24 cellular contexts compared by ENCODE assay signal in the genomic region with DNA sequence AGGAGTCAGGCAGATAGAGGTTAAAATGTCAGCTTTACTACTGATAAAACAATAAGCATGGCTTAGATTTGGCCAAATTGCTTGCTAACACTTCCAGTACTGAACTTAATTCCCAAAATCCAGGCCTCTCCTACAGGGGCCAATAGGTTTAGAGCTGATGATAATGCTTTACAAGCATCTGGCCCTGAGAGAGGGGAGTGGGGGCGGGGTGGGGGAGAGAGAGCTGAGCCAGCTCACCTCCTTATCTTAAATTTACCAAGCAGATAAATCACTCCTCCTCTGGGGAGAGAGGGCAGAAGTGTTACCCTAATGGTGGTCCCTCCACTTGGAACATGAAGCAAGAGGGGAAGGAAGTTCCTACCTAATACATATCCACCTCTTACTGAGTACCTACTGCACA.
DNase-seq lines count a peak whose midpoint lies in the region; ATAC-seq and TF ChIP-seq lines count a peak whose summit lies in the region.
"Had no signal": no experiment of that assay in that cellular context is flagged by ENCODE, and none has a peak within 500 bp of the region (broad histone marks: within the 10 kb centered on the region; RNA-seq: fewer than 3 reads in every experiment).

No MANE protein-coding gene starts in this region.

- TF ChIP-seq POLR2A in esophagus muscularis mucosa (IDR thresholded peaks at IDR 0.05; ENCODE audit: low read depth): no peak

- H3K4me3 Mint-ChIP-seq in osteocyte (ENCODE audit: unreplicated experiment): no peak overlapping the region
- H3K4me3 Mint-ChIP-seq: CD14-positive monocyte; CD4-positive, alpha-beta T cell; CD8-positive, alpha-beta memory T cell; GM23338; H9 had no signal

- H3K79me2 ChIP-seq in parathyroid adenoma: no peaks in the 10 kb centered on the region

- no peak overlapping the region for H3K27ac Mint-ChIP-seq in osteocyte (ENCODE audit: unreplicated experiment)
- H3K27ac Mint-ChIP-seq: CD14-positive monocyte; CD4-positive, alpha-beta T cell; CD8-positive, alpha-beta memory T cell; GM23338; H9 had no signal

- H3K9me3 ChIP-seq in esophagus muscularis mucosa (peaks cover 0 to 7% (median 3%) of the 10 kb centered on the region in 4 donors), parathyroid adenoma (ENCODE audit: control insufficient read depth, low read length) (no peaks in the 10 kb centered on the region)
- H3K9me3 ChIP-seq: BE2C had no signal

- H3K27me3 Mint-ChIP-seq in osteocyte (ENCODE audit: unreplicated experiment): peaks cover 2% of the 10 kb centered on the region
- H3K27me3 Mint-ChIP-seq: CD4-positive, alpha-beta T cell had no signal

- intact Hi-C loops in esophagus muscularis mucosa (cut with DNase I): no loop called here

- H3K27me3 ChIP-seq in esophagus muscularis mucosa (no peaks in the 10 kb centered on the region), parathyroid adenoma (ENCODE audit: control insufficient read depth, insufficient read depth, low read length) (no peaks in the 10 kb centered on the region)
- H3K27me3 ChIP-seq: BE2C; BLaER1 treated with 17β-estradiol and CSF1 and Interleukin-3, amounts not matched to agents 10 nM and 100 nM had no signal

- no peak overlapping the region for H3K4me2 ChIP-seq in parathyroid adenoma (ENCODE audit: low read length)
- H3K4me2 ChIP-seq: A549; BLaER1 treated with 17β-estradiol and CSF1 and Interleukin-3, amounts not matched to agents 10 nM and 100 nM; GM23338 had no signal

- TF ChIP-seq EP300 in esophagus muscularis mucosa (IDR thresholded peaks at IDR 0.05): no peak

- 30% methylated on average over 1 of the region's 1 CpG for WGBS in esophagus muscularis mucosa

- no peak overlapping the region for H3K4me3 ChIP-seq in esophagus muscularis mucosa
- H3K4me3 ChIP-seq in parathyroid adenoma (ENCODE audit: low read depth, low read length): no peak overlapping the region
- H3K4me3 ChIP-seq: A549; BLaER1 treated with 17β-estradiol and CSF1 and Interleukin-3, amounts not matched to agents 10 nM and 100 nM; GM12878; GM23338 had no signal

- no peak for ATAC-seq in GM21723 (IDR thresholded peaks at IDR 0.05; ENCODE audit: unreplicated experiment)
- ATAC-seq: A549, GM12878, GM23338, HCT116 had no signal

- H2AFZ ChIP-seq in parathyroid adenoma: peak overlapping the region; percentile 11
- H2AFZ ChIP-seq: GM23338 had no signal

- no peak overlapping the region for H3K9ac ChIP-seq in parathyroid adenoma
- H3K9ac ChIP-seq: BLaER1 treated with 17β-estradiol and CSF1 and Interleukin-3, amounts not matched to agents 10 nM and 100 nM had no signal

- H3K36me3 Mint-ChIP-seq in osteocyte (ENCODE audit: unreplicated experiment): no peaks in the 10 kb centered on the region
- H3K36me3 Mint-ChIP-seq: CD14-positive monocyte had no signal

- DNase-seq in NCI-H524 (lab: John Stamatoyannopoulos, UW) (peak; percentile 4 to 37), NCI-H524 treated with DMSO at 0.1 percent for 48 hours (lab: John Stamatoyannopoulos, UW) (no peak), NCI-H82 (lab: John Stamatoyannopoulos, UW) (peak; percentile 92), esophagus muscularis mucosa (ENCODE audit: extremely low spot score) (peak; percentile 55), osteocyte (ENCODE audit: extremely low spot score, unreplicated experiment) (no peak)
- DNase-seq: ACHN; AML-193; BE2C; CD4-positive, alpha-beta T cell; CD8-positive, alpha-beta memory T cell; DMS 273 treated with DMSO at 0.1 percent for 48 hours; DMS79; EL; GDM1; H9 had no signal

- H3K36me3 ChIP-seq in esophagus muscularis mucosa (no peaks in the 10 kb centered on the region), parathyroid adenoma (ENCODE audit: control insufficient read depth, insufficient read depth, low read length) (no peaks in the 10 kb centered on the region)
- H3K36me3 ChIP-seq: BE2C; BLaER1 treated with 17β-estradiol and CSF1 and Interleukin-3, amounts not matched to agents 10 nM and 100 nM had no signal

- H3K4me1 Mint-ChIP-seq in osteocyte (ENCODE audit: unreplicated experiment): peaks cover 2% of the 10 kb centered on the region
- H3K4me1 Mint-ChIP-seq: CD8-positive, alpha-beta memory T cell; GM23338; H9 had no signal

- H3K27ac ChIP-seq in esophagus muscularis mucosa (replicated peaks in 1 of 4) (no peak overlapping the region), parathyroid adenoma (no peak overlapping the region)
- H3K27ac ChIP-seq: 22Rv1; A549; BLaER1 treated with 17β-estradiol and CSF1 and Interleukin-3, amounts not matched to agents 10 nM and 100 nM had no signal

- TF ChIP-seq CTCF in esophagus muscularis mucosa (IDR thresholded peaks at IDR 0.05): no peak
- TF ChIP-seq CTCF in parathyroid adenoma (IDR thresholded peaks at IDR 0.05): no peak
- no peak for TF ChIP-seq CTCF in osteocyte (IDR thresholded peaks at IDR 0.05)

- no peaks in the 10 kb centered on the region for H3K9me3 Mint-ChIP-seq in osteocyte (ENCODE audit: unreplicated experiment)
- H3K9me3 Mint-ChIP-seq: CD14-positive monocyte; CD4-positive, alpha-beta T cell; H9 had no signal

- H3K4me1 ChIP-seq in esophagus muscularis mucosa: no peaks in the 10 kb centered on the region
- no peaks in the 10 kb centered on the region for H3K4me1 ChIP-seq in parathyroid adenoma
- H3K4me1 ChIP-seq: A549, BE2C had no signal

Comparison
In these comparisons a context has a peak if more than half of its experiments do, and no peak if none do; other contexts are left out.
1. DNase-seq: peak in NCI-H524 (2 of 2), NCI-H82 (single experiment) and esophagus muscularis mucosa (single experiment); none in NCI-H524 treated with DMSO at 0.1 percent for 48 hours (single experiment) and osteocyte (single experiment).